ENCODE assay signal across 2 cellular contexts in the genomic region with DNA sequence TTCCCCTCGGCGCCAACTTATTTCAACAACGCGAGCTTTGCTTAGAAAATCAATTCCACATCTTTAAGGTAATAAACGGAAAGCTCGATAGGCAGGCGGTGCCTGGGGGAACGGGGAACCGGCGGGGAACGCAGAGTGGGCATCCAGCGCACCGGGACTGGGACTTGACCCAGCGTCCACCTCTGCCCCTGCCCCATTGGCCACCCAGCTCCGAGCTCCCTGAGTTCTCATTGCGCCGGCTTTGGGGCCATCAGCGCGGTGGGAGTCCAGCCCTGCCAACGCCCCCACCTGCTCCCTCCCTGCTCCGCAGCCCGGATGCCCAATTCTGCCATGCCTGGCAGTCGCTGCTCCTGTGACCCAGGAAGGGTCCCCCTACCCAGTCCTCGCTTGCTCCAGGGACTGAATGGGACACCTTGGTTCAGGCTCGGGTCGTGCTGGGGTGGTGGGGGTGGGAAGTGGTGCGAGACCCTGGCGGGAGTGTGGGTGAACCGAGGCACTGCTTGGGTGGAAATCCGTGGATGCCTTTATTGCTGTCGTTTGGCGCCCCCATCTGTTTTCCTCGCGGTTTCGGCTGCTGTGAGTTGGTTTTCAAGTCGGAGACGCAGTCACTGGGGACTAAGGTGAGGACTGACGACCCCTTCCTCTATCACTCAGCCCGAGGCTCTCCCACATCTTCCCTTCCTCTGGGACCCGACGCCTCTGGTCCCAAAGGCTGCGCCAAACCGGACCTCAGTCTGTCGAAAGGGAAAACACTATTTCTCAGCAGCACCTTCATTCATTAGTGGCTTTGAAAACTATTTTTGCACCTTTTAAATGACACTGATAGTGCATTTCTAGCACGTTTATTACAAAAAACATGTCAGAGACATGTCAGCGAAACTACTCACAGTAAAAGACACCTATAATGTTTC.
A peak's percentile ranks its signal among the peaks of the same experiment; 100 is the strongest.
TF ChIP-seq lines count a peak whose summit lies in the region.

No MANE protein-coding gene starts in this region.

TF ChIP-seq in IMR-90, 13 proteins besides CTCF, POLR2A, EP300 and RAD21:
- TF ChIP-seq SMC3 (IDR thresholded peaks at IDR 0.05; ENCODE audit: low read depth, low read length) (peak; percentile 46), RFX5 (IDR thresholded peaks at IDR 0.05; ENCODE audit: low read depth, low read length) (no peak), NFE2L2 (IDR thresholded peaks at IDR 0.05; ENCODE audit: low read depth, low read length) (no peak), MXI1 (IDR thresholded peaks at IDR 0.05; ENCODE audit: borderline replicate concordance, low read depth, low read length) (no peak), CHD1 (IDR thresholded peaks at IDR 0.05; ENCODE audit: low read depth, low read length) (no peak), MAFK (IDR thresholded peaks at IDR 0.05; ENCODE audit: low read depth, low read length) (no peak), MAZ (IDR thresholded peaks at IDR 0.05; ENCODE audit: borderline replicate concordance, low read depth, low read length) (no peak)
- TF ChIP-seq, protein P1, sequence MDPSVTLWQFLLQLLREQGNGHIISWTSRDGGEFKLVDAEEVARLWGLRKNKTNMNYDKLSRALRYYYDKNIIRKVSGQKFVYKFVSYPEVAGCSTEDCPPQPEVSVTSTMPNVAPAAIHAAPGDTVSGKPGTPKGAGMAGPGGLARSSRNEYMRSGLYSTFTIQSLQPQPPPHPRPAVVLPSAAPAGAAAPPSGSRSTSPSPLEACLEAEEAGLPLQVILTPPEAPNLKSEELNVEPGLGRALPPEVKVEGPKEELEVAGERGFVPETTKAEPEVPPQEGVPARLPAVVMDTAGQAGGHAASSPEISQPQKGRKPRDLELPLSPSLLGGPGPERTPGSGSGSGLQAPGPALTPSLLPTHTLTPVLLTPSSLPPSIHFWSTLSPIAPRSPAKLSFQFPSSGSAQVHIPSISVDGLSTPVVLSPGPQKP (IDR thresholded peaks at IDR 0.05; ENCODE audit: borderline replicate concordance, low read depth, low read length), result no peak

TF ChIP-seq in HEK293T, 16 proteins besides CTCF, POLR2A, EP300 and RAD21 (continued from another document):
- no peak for TF ChIP-seq L3MBTL2 (conservative IDR thresholded peaks at IDR 0.05)
- TF ChIP-seq SP1 (IDR thresholded peaks at IDR 0.05), result no peak
- TF ChIP-seq SUZ12 (IDR thresholded peaks at IDR 0.05), result no peak
- no peak for TF ChIP-seq LEF1 (IDR thresholded peaks at IDR 0.05; ENCODE audit: borderline replicate concordance)
- no peak for TF ChIP-seq ARNT (IDR thresholded peaks at IDR 0.05)
- TF ChIP-seq TARDBP (IDR thresholded peaks at IDR 0.05), result no peak
- TF ChIP-seq ELF4 (IDR thresholded peaks at IDR 0.05), result no peak
- TF ChIP-seq HDGF (IDR thresholded peaks at IDR 0.05; ENCODE audit: borderline replicate concordance), result no peak
- no peak for TF ChIP-seq ZNF384 (IDR thresholded peaks at IDR 0.05)
